Comparison of ENCODE assay signal across 24 cellular contexts in the genomic region with DNA sequence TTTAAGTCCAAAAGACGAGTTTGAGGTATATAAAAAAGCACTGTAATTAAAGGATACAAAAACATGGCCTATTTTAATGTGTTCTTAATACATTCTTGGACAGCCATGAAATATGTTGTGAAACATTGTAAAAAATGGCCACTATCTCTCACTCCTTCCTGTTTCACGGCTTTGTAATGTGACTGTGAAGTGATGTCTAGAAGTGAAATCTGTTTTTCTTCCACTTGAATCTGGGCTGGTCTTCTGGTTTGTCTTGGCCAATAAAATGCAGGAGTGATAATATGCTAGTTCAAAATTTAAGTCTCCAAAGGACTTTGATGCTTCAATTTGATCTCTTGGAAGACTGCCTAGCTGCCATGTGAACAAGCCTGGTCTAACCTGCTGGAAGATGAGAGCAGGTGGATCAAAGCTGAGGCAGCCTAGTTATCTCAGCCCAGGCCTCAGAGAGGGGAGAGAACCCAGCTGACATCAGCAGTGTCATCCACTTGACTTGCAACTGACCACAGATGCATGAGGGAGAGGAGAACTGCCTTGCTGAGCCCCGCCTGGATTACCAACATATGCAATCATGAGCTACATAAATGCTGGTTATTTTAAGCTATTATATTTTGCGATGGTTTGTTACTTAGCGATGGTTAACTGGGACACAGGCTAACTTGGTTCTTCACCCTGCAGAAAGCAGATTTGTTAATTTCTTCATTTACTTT.
DNase-seq lines count a peak whose midpoint lies in the region; ATAC-seq and TF ChIP-seq lines count a peak whose summit lies in the region.
"Had no signal": no experiment of that assay in that cellular context is flagged by ENCODE, and none has a peak within 500 bp of the region (broad histone marks: within the 10 kb centered on the region; RNA-seq: fewer than 3 reads in every experiment).

No MANE protein-coding gene starts in this region.

- H3K9me3 ChIP-seq in OCI-LY3 (ENCODE audit: insufficient read depth, low read length) (0 out of 2 replicates have a peak, but pooled peaks cover 3% of the 10 kb centered on the region), upper lobe of right lung (no peaks in the 10 kb centered on the region)
- H3K9me3 ChIP-seq: A549, esophagus squamous epithelium, prostate gland, SK-N-SH had no signal

- H3K4me3 ChIP-seq in OCI-LY3 (ENCODE audit: low read length) (no peak overlapping the region), upper lobe of right lung (no peak overlapping the region)
- H3K4me3 ChIP-seq: A549, adrenal gland, esophagus squamous epithelium, GM12878, prostate gland, upper lobe of left lung had no signal

- 0 out of 2 replicates have a peak overlapping the region, but pooled peaks have one; percentile 36 for H2AFZ ChIP-seq in OCI-LY3 (ENCODE audit: low read depth, low read length)

- no peak for TF ChIP-seq CTCF in OCI-LY3 (IDR thresholded peaks at IDR 0.05; ENCODE audit: low read depth, low read length)
- TF ChIP-seq CTCF in upper lobe of right lung (IDR thresholded peaks at IDR 0.05) = no peak

- no peaks in the 10 kb centered on the region for H3K36me3 Mint-ChIP-seq in activated CD8-positive, alpha-beta memory T cell treated with anti-CD3 and anti-CD28 coated beads, Interleukin-2, amount 10 ng/mL, durations not matched to agents 7 days and 5 days
- H3K36me3 Mint-ChIP-seq in effector memory CD8-positive, alpha-beta T cell (ENCODE audit: insufficient read depth) = no peaks in the 10 kb centered on the region

- no peak overlapping the region for H3K9ac ChIP-seq in OCI-LY3 (ENCODE audit: low read length)
- H3K9ac ChIP-seq: SK-N-SH had no signal

- H3K9me3 Mint-ChIP-seq in activated CD8-positive, alpha-beta memory T cell treated with anti-CD3 and anti-CD28 coated beads, Interleukin-2, amount 10 ng/mL, durations not matched to agents 7 days and 5 days (ENCODE audit: low read depth) = no peaks in the 10 kb centered on the region
- no peaks in the 10 kb centered on the region for H3K9me3 Mint-ChIP-seq in effector memory CD8-positive, alpha-beta T cell
- H3K9me3 Mint-ChIP-seq: activated T-cell treated with anti-CD3 and anti-CD28 coated beads, Interleukin-2, amount 50 U/mL, for 4 hours; endodermal cell had no signal

- ATAC-seq in upper lobe of right lung = peak; percentile 33
- ATAC-seq in activated CD8-positive, alpha-beta memory T cell treated with anti-CD3 and anti-CD28 coated beads, Interleukin-2, amount 10 ng/mL, durations not matched to agents 7 days and 5 days = no peak
- no peak for ATAC-seq in GM21576 (IDR thresholded peaks at IDR 0.05; ENCODE audit: unreplicated experiment)
- no peak for ATAC-seq in effector memory CD8-positive, alpha-beta T cell (replicated peaks)
- ATAC-seq: A549; activated T-cell treated with anti-CD3 and anti-CD28 coated beads, Interleukin-2, amount 50 U/mL, for 4 hours; GM12878 had no signal

- H3K27ac Mint-ChIP-seq in activated CD8-positive, alpha-beta memory T cell treated with anti-CD3 and anti-CD28 coated beads, Interleukin-2, amount 10 ng/mL, durations not matched to agents 7 days and 5 days = no peak overlapping the region
- H3K27ac Mint-ChIP-seq in effector memory CD8-positive, alpha-beta T cell = no peak overlapping the region
- H3K27ac Mint-ChIP-seq: B cell, endodermal cell had no signal

- CTCF ChIA-PET in activated CD8-positive, alpha-beta memory T cell treated with anti-CD3 and anti-CD28 coated beads, Interleukin-2, amount 10 ng/mL, durations not matched to agents 7 days and 5 days (lab: Charles Lee) = no interaction called here

- H4K20me1 ChIP-seq in OCI-LY3 (ENCODE audit: insufficient read depth, low read length) = no peaks in the 10 kb centered on the region

- H3K79me2 ChIP-seq in OCI-LY3 (ENCODE audit: low read length) = no peaks in the 10 kb centered on the region

- H3K4me3 Mint-ChIP-seq in activated CD8-positive, alpha-beta memory T cell treated with anti-CD3 and anti-CD28 coated beads, Interleukin-2, amount 10 ng/mL, durations not matched to agents 7 days and 5 days = no peak overlapping the region
- H3K4me3 Mint-ChIP-seq in effector memory CD8-positive, alpha-beta T cell = no peak overlapping the region
- H3K4me3 Mint-ChIP-seq: activated T-cell treated with anti-CD3 and anti-CD28 coated beads, Interleukin-2, amount 50 U/mL, for 4 hours; B cell; endodermal cell had no signal

- peaks cover 81% of the 10 kb centered on the region for H3K4me1 ChIP-seq in OCI-LY3 (ENCODE audit: low read length)
- no peaks in the 10 kb centered on the region for H3K4me1 ChIP-seq in upper lobe of right lung
- H3K4me1 ChIP-seq: A549, adrenal gland, esophagus squamous epithelium, prostate gland had no signal

- H3K36me3 ChIP-seq in OCI-LY3 (replicated peaks; ENCODE audit: low read depth, low read length) = no peaks in the 10 kb centered on the region
- H3K36me3 ChIP-seq in upper lobe of right lung = no peaks in the 10 kb centered on the region
- H3K36me3 ChIP-seq: adrenal gland, esophagus squamous epithelium, prostate gland, upper lobe of left lung had no signal

- H3K4me2 ChIP-seq in OCI-LY3 (ENCODE audit: low read length) = peak overlapping the region; percentile 2; the same call in 1 of the 2 replicates
- H3K4me2 ChIP-seq: A549, SK-N-SH had no signal

- H3K27me3 ChIP-seq in OCI-LY3 (ENCODE audit: low read depth, low read length) (no peaks in the 10 kb centered on the region), layer of hippocampus (ENCODE audit: control insufficient read depth, insufficient read depth, low read length) (no peaks in the 10 kb centered on the region), upper lobe of right lung (no peaks in the 10 kb centered on the region)
- H3K27me3 ChIP-seq: adrenal gland, esophagus squamous epithelium, upper lobe of left lung had no signal

- H3K4me1 Mint-ChIP-seq in activated CD8-positive, alpha-beta memory T cell treated with anti-CD3 and anti-CD28 coated beads, Interleukin-2, amount 10 ng/mL, durations not matched to agents 7 days and 5 days = no peaks in the 10 kb centered on the region
- no peaks in the 10 kb centered on the region for H3K4me1 Mint-ChIP-seq in effector memory CD8-positive, alpha-beta T cell (ENCODE audit: low read depth in 2 of 2)
- H3K4me1 Mint-ChIP-seq: endodermal cell had no signal

- peaks cover 2% of the 10 kb centered on the region for H3K27me3 Mint-ChIP-seq in activated CD8-positive, alpha-beta memory T cell treated with anti-CD3 and anti-CD28 coated beads, Interleukin-2, amount 10 ng/mL, durations not matched to agents 7 days and 5 days
- H3K27me3 Mint-ChIP-seq in effector memory CD8-positive, alpha-beta T cell = no peaks in the 10 kb centered on the region

- H3K27ac ChIP-seq in OCI-LY3 (ENCODE audit: low read length) = peak overlapping the region; percentile 25
- H3K27ac ChIP-seq in layer of hippocampus (ENCODE audit: low read depth, low read length) = peak overlapping the region; percentile 6
- H3K27ac ChIP-seq in upper lobe of right lung = no peak overlapping the region
- H3K27ac ChIP-seq: A549, esophagus squamous epithelium, prostate gland, RWPE1 had no signal

- intact Hi-C loops in upper lobe of right lung (cut with DNase I) = no loop called here

- peak; percentile 3 for DNase-seq in NCI-H748 (lab: John Stamatoyannopoulos, UW; ENCODE audit: unreplicated experiment)
- no peak for DNase-seq in NCI-H748 treated with DMSO at 0.1 percent for 48 hours (lab: John Stamatoyannopoulos, UW)
- no peak for DNase-seq in upper lobe of right lung
- no peak for DNase-seq in activated CD8-positive, alpha-beta memory T cell treated with anti-CD3 and anti-CD28 coated beads, Interleukin-2, amount 10 ng/mL, durations not matched to agents 7 days and 5 days
- DNase-seq in effector memory CD8-positive, alpha-beta T cell = no peak
- DNase-seq: activated CD4-positive, alpha-beta T cell treated with anti-CD3 and anti-CD28 coated beads for 48 hours; activated naive CD4-positive, alpha-beta T cell; activated T-cell treated with anti-CD3 and anti-CD28 coated beads, Interleukin-2, amount 50 U/mL, for 4 hours; adrenal gland; endodermal cell; esophagus squamous epithelium; HCEC 1CT; NCI-H1417 treated with DMSO at 0.1 percent for 48 hours; NK-92 treated with Interleukin-12 subunit alpha and Interleukin-12 subunit beta, amount 100 ng/mL, for 24 hours; SK-N-SH; upper lobe of left lung had no signal
